Comparison of ENCODE assay signal across 13 cellular contexts in the genomic region with DNA sequence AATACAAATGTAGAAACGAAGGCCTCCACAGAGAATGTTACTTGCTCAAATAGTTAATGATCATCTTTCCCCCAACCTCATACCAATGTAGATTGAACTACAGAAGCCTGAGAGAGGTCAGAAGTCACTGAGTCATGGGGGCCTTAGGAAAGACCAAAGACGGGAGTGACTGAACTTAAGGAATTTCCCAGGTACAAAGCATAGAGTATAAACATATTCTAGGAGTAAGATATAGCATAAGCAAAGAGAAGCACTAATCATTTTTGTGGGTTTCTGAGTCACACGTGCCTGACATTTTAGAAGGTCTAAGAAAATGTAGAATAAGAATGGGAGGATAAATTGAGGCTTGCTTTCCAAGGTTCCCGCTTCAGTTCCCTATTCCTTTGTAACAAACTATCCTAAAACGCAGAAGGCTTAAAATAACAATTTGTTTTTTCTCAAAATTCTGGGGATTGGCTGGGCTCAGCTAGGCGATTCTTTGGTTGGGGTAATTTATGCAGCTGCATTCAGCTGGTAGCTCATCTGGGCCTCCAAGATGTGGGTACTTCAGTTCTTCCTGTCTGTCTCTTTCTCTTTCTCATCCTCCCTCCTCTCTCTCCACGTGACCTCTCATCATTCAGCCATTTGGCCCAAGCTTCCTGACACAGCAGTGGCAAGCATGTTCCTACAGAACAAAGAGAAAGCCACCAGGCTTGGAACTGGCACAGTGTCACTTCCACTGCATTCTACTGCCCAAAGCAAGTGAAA.
DNase-seq lines count a peak whose midpoint lies in the region; ATAC-seq, FAIRE-seq and TF ChIP-seq lines count a peak whose summit lies in the region.
"Had no signal": no experiment of that assay in that cellular context is flagged by ENCODE, and none has a peak within 500 bp of the region (broad histone marks: within the 10 kb centered on the region; RNA-seq: fewer than 3 reads in every experiment).

No MANE protein-coding gene starts in this region.

- no peaks in the 10 kb centered on the region for H3K27me3 ChIP-seq in breast epithelium
- H3K27me3 ChIP-seq: BE2C, stomach had no signal

- H3K4me1 ChIP-seq in breast epithelium, result no peaks in the 10 kb centered on the region
- H3K4me1 ChIP-seq: BE2C had no signal

- H3K9me3 ChIP-seq in breast epithelium, result no peaks in the 10 kb centered on the region
- H3K9me3 ChIP-seq: BE2C, stomach had no signal

- BruUV-seq in MCF 10A (replicated peaks; lab: Mats Ljungman, UMichigan), result no TSS peak

- no peaks in the 10 kb centered on the region for H3K36me3 ChIP-seq in breast epithelium
- H3K36me3 ChIP-seq: BE2C, stomach had no signal

- peaks cover 6% of the 10 kb centered on the region for H3K36me3 Mint-ChIP-seq in MCF 10A (ENCODE audit: insufficient read depth, unreplicated experiment)
- H3K36me3 Mint-ChIP-seq in stimulated activated naive B cell treated with anti-CD40 and anti-IgM and Interleukin-4, amounts not matched to agents 10 μg/mL and 1 μg/mL and 100 μg/mL, for 72 hours, result peaks cover 30 to 55% of the 10 kb centered on the region in 2 donors

- no peaks in the 10 kb centered on the region for H3K27me3 Mint-ChIP-seq in MCF 10A (ENCODE audit: insufficient read depth, unreplicated experiment)
- H3K27me3 Mint-ChIP-seq in stimulated activated naive B cell treated with anti-CD40 and anti-IgM and Interleukin-4, amounts not matched to agents 10 μg/mL and 1 μg/mL and 100 μg/mL, for 72 hours, result no peaks in the 10 kb centered on the region

- ATAC-seq in stimulated activated naive B cell treated with anti-CD40 and anti-IgM and Interleukin-4, amounts not matched to agents 10 μg/mL and 1 μg/mL and 100 μg/mL, for 72 hours (replicated peaks), result peak; percentile 36 to 52
- ATAC-seq in HG03354 (IDR thresholded peaks at IDR 0.05; ENCODE audit: poor library complexity, severe bottlenecking, unreplicated experiment), result no peak

- H3K27ac Mint-ChIP-seq in MCF 10A (ENCODE audit: low read depth, unreplicated experiment), result no peak overlapping the region
- peak overlapping the region; percentile 80 for H3K27ac Mint-ChIP-seq in stimulated activated naive B cell treated with anti-CD40 and anti-IgM and Interleukin-4, amounts not matched to agents 10 μg/mL and 1 μg/mL and 100 μg/mL, for 72 hours

- DNase-seq in MCF 10A (ENCODE audit: unreplicated experiment), result peak; percentile 23
- DNase-seq in breast epithelium (ENCODE audit: low spot score in 2 of 2), result no peak
- peak; percentile 96 for DNase-seq in RCC 7860 (ENCODE audit: low spot score)
- DNase-seq in epithelial cell of esophagus (ENCODE audit: low read depth), result peak; percentile 51
- DNase-seq in stimulated activated naive B cell treated with anti-CD40 and anti-IgM and Interleukin-4, amounts not matched to agents 10 μg/mL and 1 μg/mL and 100 μg/mL, for 72 hours, result no peak
- no peak for DNase-seq in GM13976 (ENCODE audit: low spot score)
- no peak for DNase-seq in GM12891 (ENCODE audit: insufficient read length, low spot score)
- DNase-seq: BE2C; MV-4-11; stimulated activated CD4-positive, alpha-beta T cell treated with anti-CD3 and anti-CD28 coated beads, Interleukin-2, amount 100 ng/mL, for 48 hours; stomach had no signal

- intact Hi-C loops in MCF 10A (cut with micrococcal nuclease), result no loop called here
- intact Hi-C loops in breast epithelium (cut with DNase I; ENCODE audit: low total_unique reads), result no loop called here

- in situ Hi-C loops in GM13976 (cut with MboI; ENCODE audit: low sequenced_read_pairs, unreplicated experiment), result no loop called here

- H3K4me3 Mint-ChIP-seq in MCF 10A (ENCODE audit: unreplicated experiment), result no peak overlapping the region
- H3K4me3 Mint-ChIP-seq in stimulated activated naive B cell treated with anti-CD40 and anti-IgM and Interleukin-4, amounts not matched to agents 10 μg/mL and 1 μg/mL and 100 μg/mL, for 72 hours, result peak overlapping the region in 1 of 2 donors; percentile 4

- peaks cover 16% of the 10 kb centered on the region for H3K4me1 Mint-ChIP-seq in MCF 10A (ENCODE audit: insufficient read depth, unreplicated experiment)
- peaks cover 39 to 71% of the 10 kb centered on the region in 2 donors for H3K4me1 Mint-ChIP-seq in stimulated activated naive B cell treated with anti-CD40 and anti-IgM and Interleukin-4, amounts not matched to agents 10 μg/mL and 1 μg/mL and 100 μg/mL, for 72 hours

- no peak overlapping the region for H3K27ac ChIP-seq in breast epithelium
- H3K27ac ChIP-seq: RWPE1, stomach had no signal

- peak; percentile 99 for FAIRE-seq in RCC 7860 (lab: Jason Lieb, UNC)
- FAIRE-seq in GM12891 (lab: Jason Lieb, UNC), result no peak

- H3K4me3 ChIP-seq in breast epithelium (no peak overlapping the region), epithelial cell of esophagus (ENCODE audit: low read length) (no peak overlapping the region)
- H3K4me3 ChIP-seq: stomach had no signal

- no peak for TF ChIP-seq CTCF in MCF 10A (IDR thresholded peaks at IDR 0.05; ENCODE audit: unreplicated experiment)
- no peak for TF ChIP-seq CTCF in breast epithelium (IDR thresholded peaks at IDR 0.05)
- TF ChIP-seq CTCF in epithelial cell of esophagus (IDR thresholded peaks at IDR 0.05; ENCODE audit: insufficient read depth, low read depth, low read length, missing control alignments), result no peak
- no peak for TF ChIP-seq CTCF in GM13976 (IDR thresholded peaks at IDR 0.05; ENCODE audit: borderline replicate concordance, control extremely low read depth, extremely low read depth, insufficient read depth, missing control alignments)

- H3K9me3 Mint-ChIP-seq in MCF 10A (ENCODE audit: unreplicated experiment), result peaks cover 8% of the 10 kb centered on the region
- peaks cover 4 to 7% of the 10 kb centered on the region in 2 donors for H3K9me3 Mint-ChIP-seq in stimulated activated naive B cell treated with anti-CD40 and anti-IgM and Interleukin-4, amounts not matched to agents 10 μg/mL and 1 μg/mL and 100 μg/mL, for 72 hours

- TF ChIP-seq POLR2A in breast epithelium (IDR thresholded peaks at IDR 0.05) (no peak), GM12891 (IDR thresholded peaks at IDR 0.05; ENCODE audit: low read depth, low read length) (no peak)

- POLR2A ChIA-PET in MCF 10A (lab: Yijun Ruan, JAX), result no interaction called here

- CTCF ChIA-PET in MCF 10A (lab: Yijun Ruan, JAX), result interaction anchor here (1.2 kb wide), 1 partner anchor 9 kb away, joined by 3 read pairs; no protein-coding TSS in a partner anchor

TF ChIP-seq in GM12891, 5 proteins besides CTCF, POLR2A, EP300 and RAD21:
- no peak for TF ChIP-seq TAF1 (IDR thresholded peaks at IDR 0.05; ENCODE audit: low read depth, low read length)
- no peak for TF ChIP-seq POLR2AphosphoS5 (IDR thresholded peaks at IDR 0.05; ENCODE audit: low read depth, low read length)
- TF ChIP-seq SPI1 (IDR thresholded peaks at IDR 0.05; ENCODE audit: low read depth, low read length), result no peak
- no peak for TF ChIP-seq POU2F2 (IDR thresholded peaks at IDR 0.05; ENCODE audit: low read depth, low read length)
- no peak for TF ChIP-seq PAX5 (IDR thresholded peaks at IDR 0.05; ENCODE audit: insufficient read depth, low read length, severe bottlenecking)

Comparison
In these comparisons a context has a peak if more than half of its experiments do, and no peak if none do; other contexts are left out.
1. DNase-seq: peak in MCF 10A (single experiment), RCC 7860 (single experiment) and epithelial cell of esophagus (single experiment); none in breast epithelium (0 of 2), stimulated activated naive B cell treated with anti-CD40 and anti-IgM and Interleukin-4, amounts not matched to agents 10 μg/mL and 1 μg/mL and 100 μg/mL, for 72 hours (single experiment), GM13976 (single experiment) and GM12891 (single experiment).